1 cellular context compared by ENCODE assay signal in genomic region chr12:49565956-49566265, GRCh38.
TF ChIP-seq lines count a peak whose summit lies in the region.

No MANE protein-coding gene starts in this region.

TF ChIP-seq in GM23338, 12 proteins besides CTCF, POLR2A, EP300 and RAD21 (continued from another document):
- TF ChIP-seq, protein P1, sequence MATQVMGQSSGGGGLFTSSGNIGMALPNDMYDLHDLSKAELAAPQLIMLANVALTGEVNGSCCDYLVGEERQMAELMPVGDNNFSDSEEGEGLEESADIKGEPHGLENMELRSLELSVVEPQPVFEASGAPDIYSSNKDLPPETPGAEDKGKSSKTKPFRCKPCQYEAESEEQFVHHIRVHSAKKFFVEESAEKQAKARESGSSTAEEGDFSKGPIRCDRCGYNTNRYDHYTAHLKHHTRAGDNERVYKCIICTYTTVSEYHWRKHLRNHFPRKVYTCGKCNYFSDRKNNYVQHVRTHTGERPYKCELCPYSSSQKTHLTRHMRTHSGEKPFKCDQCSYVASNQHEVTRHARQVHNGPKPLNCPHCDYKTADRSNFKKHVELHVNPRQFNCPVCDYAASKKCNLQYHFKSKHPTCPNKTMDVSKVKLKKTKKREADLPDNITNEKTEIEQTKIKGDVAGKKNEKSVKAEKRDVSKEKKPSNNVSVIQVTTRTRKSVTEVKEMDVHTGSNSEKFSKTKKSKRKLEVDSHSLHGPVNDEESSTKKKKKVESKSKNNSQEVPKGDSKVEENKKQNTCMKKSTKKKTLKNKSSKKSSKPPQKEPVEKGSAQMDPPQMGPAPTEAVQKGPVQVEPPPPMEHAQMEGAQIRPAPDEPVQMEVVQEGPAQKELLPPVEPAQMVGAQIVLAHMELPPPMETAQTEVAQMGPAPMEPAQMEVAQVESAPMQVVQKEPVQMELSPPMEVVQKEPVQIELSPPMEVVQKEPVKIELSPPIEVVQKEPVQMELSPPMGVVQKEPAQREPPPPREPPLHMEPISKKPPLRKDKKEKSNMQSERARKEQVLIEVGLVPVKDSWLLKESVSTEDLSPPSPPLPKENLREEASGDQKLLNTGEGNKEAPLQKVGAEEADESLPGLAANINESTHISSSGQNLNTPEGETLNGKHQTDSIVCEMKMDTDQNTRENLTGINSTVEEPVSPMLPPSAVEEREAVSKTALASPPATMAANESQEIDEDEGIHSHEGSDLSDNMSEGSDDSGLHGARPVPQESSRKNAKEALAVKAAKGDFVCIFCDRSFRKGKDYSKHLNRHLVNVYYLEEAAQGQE (IDR thresholded peaks at IDR 0.05; ENCODE audit: unreplicated experiment) = no peak
- no peak for TF ChIP-seq JUNB (IDR thresholded peaks at IDR 0.05; ENCODE audit: unreplicated experiment)
- TF ChIP-seq, protein P2, sequence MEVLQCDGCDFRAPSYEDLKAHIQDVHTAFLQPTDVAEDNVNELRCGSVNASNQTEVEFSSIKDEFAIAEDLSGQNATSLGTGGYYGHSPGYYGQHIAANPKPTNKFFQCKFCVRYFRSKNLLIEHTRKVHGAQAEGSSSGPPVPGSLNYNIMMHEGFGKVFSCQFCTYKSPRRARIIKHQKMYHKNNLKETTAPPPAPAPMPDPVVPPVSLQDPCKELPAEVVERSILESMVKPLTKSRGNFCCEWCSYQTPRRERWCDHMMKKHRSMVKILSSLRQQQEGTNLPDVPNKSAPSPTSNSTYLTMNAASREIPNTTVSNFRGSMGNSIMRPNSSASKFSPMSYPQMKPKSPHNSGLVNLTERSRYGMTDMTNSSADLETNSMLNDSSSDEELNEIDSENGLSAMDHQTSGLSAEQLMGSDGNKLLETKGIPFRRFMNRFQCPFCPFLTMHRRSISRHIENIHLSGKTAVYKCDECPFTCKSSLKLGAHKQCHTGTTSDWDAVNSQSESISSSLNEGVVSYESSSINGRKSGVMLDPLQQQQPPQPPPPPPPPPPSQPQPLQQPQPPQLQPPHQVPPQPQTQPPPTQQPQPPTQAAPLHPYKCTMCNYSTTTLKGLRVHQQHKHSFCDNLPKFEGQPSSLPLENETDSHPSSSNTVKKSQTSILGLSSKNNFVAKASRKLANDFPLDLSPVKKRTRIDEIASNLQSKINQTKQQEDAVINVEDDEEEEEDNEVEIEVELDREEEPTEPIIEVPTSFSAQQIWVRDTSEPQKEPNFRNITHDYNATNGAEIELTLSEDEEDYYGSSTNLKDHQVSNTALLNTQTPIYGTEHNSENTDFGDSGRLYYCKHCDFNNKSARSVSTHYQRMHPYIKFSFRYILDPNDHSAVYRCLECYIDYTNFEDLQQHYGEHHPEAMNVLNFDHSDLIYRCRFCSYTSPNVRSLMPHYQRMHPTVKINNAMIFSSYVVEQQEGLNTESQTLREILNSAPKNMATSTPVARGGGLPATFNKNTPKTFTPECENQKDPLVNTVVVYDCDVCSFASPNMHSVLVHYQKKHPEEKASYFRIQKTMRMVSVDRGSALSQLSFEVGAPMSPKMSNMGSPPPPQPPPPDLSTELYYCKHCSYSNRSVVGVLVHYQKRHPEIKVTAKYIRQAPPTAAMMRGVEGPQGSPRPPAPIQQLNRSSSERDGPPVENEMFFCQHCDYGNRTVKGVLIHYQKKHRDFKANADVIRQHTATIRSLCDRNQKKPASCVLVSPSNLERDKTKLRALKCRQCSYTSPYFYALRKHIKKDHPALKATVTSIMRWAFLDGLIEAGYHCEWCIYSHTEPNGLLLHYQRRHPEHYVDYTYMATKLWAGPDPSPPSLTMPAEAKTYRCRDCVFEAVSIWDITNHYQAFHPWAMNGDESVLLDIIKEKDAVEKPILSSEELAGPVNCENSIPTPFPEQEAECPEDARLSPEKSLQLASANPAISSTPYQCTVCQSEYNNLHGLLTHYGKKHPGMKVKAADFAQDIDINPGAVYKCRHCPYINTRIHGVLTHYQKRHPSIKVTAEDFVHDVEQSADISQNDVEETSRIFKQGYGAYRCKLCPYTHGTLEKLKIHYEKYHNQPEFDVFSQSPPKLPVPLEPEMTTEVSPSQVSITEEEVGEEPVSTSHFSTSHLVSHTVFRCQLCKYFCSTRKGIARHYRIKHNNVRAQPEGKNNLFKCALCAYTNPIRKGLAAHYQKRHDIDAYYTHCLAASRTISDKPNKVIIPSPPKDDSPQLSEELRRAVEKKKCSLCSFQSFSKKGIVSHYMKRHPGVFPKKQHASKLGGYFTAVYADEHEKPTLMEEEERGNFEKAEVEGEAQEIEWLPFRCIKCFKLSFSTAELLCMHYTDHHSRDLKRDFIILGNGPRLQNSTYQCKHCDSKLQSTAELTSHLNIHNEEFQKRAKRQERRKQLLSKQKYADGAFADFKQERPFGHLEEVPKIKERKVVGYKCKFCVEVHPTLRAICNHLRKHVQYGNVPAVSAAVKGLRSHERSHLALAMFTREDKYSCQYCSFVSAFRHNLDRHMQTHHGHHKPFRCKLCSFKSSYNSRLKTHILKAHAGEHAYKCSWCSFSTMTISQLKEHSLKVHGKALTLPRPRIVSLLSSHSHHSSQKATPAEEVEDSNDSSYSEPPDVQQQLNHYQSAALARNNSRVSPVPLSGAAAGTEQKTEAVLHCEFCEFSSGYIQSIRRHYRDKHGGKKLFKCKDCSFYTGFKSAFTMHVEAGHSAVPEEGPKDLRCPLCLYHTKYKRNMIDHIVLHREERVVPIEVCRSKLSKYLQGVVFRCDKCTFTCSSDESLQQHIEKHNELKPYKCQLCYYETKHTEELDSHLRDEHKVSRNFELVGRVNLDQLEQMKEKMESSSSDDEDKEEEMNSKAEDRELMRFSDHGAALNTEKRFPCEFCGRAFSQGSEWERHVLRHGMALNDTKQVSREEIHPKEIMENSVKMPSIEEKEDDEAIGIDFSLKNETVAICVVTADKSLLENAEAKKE (CRISPR knock-in tag; IDR thresholded peaks at IDR 0.05) = no peak
- TF ChIP-seq EZH2phosphoT487 (IDR thresholded peaks at IDR 0.05; ENCODE audit: unreplicated experiment) = no peak
- no peak for TF ChIP-seq POLR2AphosphoS5 (IDR thresholded peaks at IDR 0.05; ENCODE audit: low read depth)
- no peak for TF ChIP-seq ZNF331 (CRISPR knock-in tag; IDR thresholded peaks at IDR 0.05; ENCODE audit: low read depth)
- no peak for TF ChIP-seq NANOG (IDR thresholded peaks at IDR 0.05; ENCODE audit: borderline replicate concordance)
- TF ChIP-seq, protein P3, sequence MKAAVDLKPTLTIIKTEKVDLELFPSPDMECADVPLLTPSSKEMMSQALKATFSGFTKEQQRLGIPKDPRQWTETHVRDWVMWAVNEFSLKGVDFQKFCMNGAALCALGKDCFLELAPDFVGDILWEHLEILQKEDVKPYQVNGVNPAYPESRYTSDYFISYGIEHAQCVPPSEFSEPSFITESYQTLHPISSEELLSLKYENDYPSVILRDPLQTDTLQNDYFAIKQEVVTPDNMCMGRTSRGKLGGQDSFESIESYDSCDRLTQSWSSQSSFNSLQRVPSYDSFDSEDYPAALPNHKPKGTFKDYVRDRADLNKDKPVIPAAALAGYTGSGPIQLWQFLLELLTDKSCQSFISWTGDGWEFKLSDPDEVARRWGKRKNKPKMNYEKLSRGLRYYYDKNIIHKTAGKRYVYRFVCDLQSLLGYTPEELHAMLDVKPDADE (IDR thresholded peaks at IDR 0.05) = no peak
